In the genomic region with DNA sequence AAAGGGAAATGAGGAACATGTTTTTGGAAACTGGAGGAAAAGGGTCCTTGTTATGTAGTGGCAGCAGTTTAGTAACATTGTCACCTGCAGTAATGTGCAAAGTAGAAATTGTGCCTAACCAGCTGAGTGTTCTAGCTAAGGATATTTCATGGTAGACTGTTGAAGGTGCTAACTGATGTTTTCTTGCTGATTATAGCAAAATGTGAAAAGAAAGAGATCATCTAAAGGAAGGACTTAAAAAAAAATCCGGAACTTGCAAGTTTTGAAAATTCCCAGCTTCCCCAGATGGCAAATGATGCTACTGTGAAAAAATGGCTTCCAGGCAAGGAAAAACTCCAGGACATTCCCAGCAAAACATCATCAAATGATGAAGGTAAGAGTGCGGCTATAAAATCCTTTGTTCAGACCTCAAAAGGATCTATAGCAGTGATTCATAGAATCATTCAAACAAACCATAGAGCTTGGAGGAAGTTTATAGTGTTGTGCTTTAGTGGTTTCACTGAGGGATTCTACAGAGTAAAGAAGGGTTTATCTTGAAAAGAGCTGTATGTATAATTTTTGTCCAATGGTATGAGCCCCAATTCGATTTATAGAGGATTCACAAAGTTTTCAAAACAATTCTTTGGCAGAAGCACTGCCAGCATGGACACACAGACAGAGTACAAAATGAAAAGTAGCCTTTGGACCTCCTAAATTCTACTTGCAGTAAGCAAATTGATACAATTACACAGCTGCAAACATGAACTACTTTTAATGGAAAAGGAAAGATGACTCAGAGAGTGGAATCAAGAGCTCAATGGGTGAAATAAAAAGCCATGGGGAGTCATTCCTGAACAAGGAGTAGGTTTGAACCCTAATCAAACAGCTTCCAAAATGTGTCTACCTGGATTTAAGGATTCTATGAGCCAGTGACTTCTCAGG, we compare ENCODE assay signal across 22 cellular contexts.
"Had no signal": no experiment of that assay in that cellular context is flagged by ENCODE, and none has a peak within 500 bp of the region (broad histone marks: within the 10 kb centered on the region; RNA-seq: fewer than 3 reads in every experiment).

No MANE protein-coding gene starts in this region.

- ATAC-seq: activated CD8-positive, alpha-beta T cell treated with anti-CD3 and anti-CD28 coated beads for 36 hours; activated T-helper 17 cell treated with anti-CD3 and anti-CD28 coated beads, Interleukin-2, amount 50 U/mL, for 72 hours; body of pancreas; foreskin keratinocyte; left ventricle myocardium superior had no signal

- DNase-seq: activated CD4-positive, alpha-beta T cell treated with anti-CD3 and anti-CD28 coated beads for 48 hours; activated CD4-positive, CD25-positive, alpha-beta regulatory T cell; activated CD8-positive, alpha-beta T cell treated with anti-CD3 and anti-CD28 coated beads for 36 hours; activated naive CD4-positive, alpha-beta T cell; activated naive CD8-positive, alpha-beta T cell treated with anti-CD3 and anti-CD28 coated beads for 36 hours; activated T-cell treated with anti-CD3 and anti-CD28 coated beads, Interleukin-2, amount 50 U/mL, for 1 hour; amniotic stem cell; body of pancreas; dorsolateral prefrontal cortex; foreskin keratinocyte; hypothalamus; kidney glomerular epithelial cell; left ventricle myocardium superior; mesendoderm; nucleus accumbens; posterior cingulate gyrus; stimulated activated CD4-positive, alpha-beta T cell treated with anti-CD3 and anti-CD28 coated beads, Interleukin-2, amount 100 ng/mL, for 24 hours; transverse colon; uterus had no signal

- H3K27ac ChIP-seq: body of pancreas, dorsolateral prefrontal cortex, epithelial cell of prostate, foreskin keratinocyte, suprapubic skin, transverse colon, uterus had no signal

- H3K4me3 ChIP-seq: body of pancreas, dorsolateral prefrontal cortex, suprapubic skin, transverse colon, uterus had no signal

- H3K36me3 ChIP-seq: suprapubic skin, transverse colon, uterus had no signal

- H3K9me3 ChIP-seq: body of pancreas, suprapubic skin, transverse colon, uterus had no signal

- H3K27me3 ChIP-seq: body of pancreas, dorsolateral prefrontal cortex, foreskin keratinocyte, uterus had no signal

- H3K4me1 ChIP-seq: uterus had no signal
